ENCODE assay signal across 25 cellular contexts in the genomic region with DNA sequence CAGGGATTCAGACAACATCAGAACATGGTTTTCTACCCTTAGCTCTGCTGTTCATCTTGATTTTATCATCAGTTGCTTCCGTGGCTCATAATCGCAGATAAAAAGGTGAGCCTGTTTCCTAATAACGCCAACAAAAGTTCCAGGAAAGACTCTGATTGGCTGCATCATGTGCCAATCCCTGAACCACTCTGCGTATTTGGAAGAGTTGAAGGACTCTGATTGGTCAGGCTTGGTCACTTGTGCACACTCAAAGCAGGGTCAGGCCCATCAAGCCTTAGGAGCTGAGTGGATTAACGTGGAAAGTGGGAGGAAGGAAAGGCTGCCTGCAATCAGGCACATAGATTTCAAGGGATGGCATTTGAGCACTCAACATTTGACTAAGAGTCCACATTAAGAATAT. TPM values are rescaled to one million over a fixed set of nuclear protein-coding genes. Genes with fewer than 3 reads are reported as not detected.
"Had no signal": no experiment of that assay in that cellular context is flagged by ENCODE, and none has a peak within 500 bp of the region (broad histone marks: within the 10 kb centered on the region; RNA-seq: fewer than 3 reads in every experiment).

No MANE protein-coding gene starts in this region.

- DNase-seq: Karpas-422, KG1, MG63, NCI-H1092, NCI-H1105 treated with DMSO at 0.1 percent for 48 hours, NCI-H1417 treated with DMSO at 0.1 percent for 48 hours, NCI-H146, NCI-H1694 treated with DMSO at 0.1 percent for 48 hours, NCI-H1930, NCI-H2081, NCI-H2107, NCI-H2171, NCI-H226, NCI-H446, NCI-H510A, NCI-H524 treated with DMSO at 0.1 percent for 48 hours, NCI-H69, NCI-H774, Right ventricle myocardium superior, RPMI8226, SIG-M5 had no signal

- H3K27me3 ChIP-seq: MG63, SJSA1 had no signal

- H3K9me3 ChIP-seq: MG63, SJSA1 had no signal

- H3K4me3 ChIP-seq: MG63, SJSA1, SK-N-MC had no signal

- H3K27ac ChIP-seq: SJSA1, SK-N-MC had no signal

- H3K36me3 ChIP-seq: MG63, SJSA1 had no signal

- FAIRE-seq: RCC 7860 had no signal

RNA-seq across cellular contexts. Expression of gene TXNDC2, which starts 11.4 kb away (rescaled TPM):
- total RNA-seq: HT-29, Right ventricle myocardium superior had no signal
